In genomic region chr9:35726876-35727438, GRCh38 we compare ENCODE assay signal across 8 cellular contexts. TPM values are rescaled to one million over a fixed set of nuclear protein-coding genes. Genes with fewer than 3 reads are reported as not detected.
DNase-seq lines count a peak whose midpoint lies in the region; ATAC-seq and TF ChIP-seq lines count a peak whose summit lies in the region.

No MANE protein-coding gene starts in this region.

- no peak for TF ChIP-seq POLR2A in spleen (IDR thresholded peaks at IDR 0.05)

- no peaks in the 10 kb centered on the region for H3K36me3 Mint-ChIP-seq in activated T-helper 17 cell treated with anti-CD3 and anti-CD28 coated beads, Interleukin-2, amount 50 U/mL, for 72 hours (ENCODE audit: low read depth)

- WGBS in heart right ventricle, 2 donors, result 40 to 47% methylated on average over 4 of the region's 4 CpGs
- WGBS in spleen, 5 donors, result 22 to 35% (median 26%) methylated on average over 4 of the region's 4 CpGs

- H3K36me3 ChIP-seq in ES-I3 (ENCODE audit: insufficient read depth, low read length) (peaks cover 18% of the 10 kb centered on the region), heart right ventricle (peaks cover 0 to 59% (median 30%) of the 10 kb centered on the region in 9 donors), spleen (peaks cover 0 to 63% (median 45%) of the 10 kb centered on the region in 6 donors)

- peak in 66 of 76 experiments; percentile 2 to 74 (median 48) for DNase-seq in HUDEP-2 (lab: John Stamatoyannopoulos, UW; ENCODE audit: unreplicated experiment in 76 of 76)
- peak; percentile 38 to 60 for DNase-seq in heart right ventricle
- peak; percentile 87 for DNase-seq in spleen
- DNase-seq in sciatic nerve (ENCODE audit: low spot score), result no peak

- H3K4me3 Mint-ChIP-seq in activated T-helper 17 cell treated with anti-CD3 and anti-CD28 coated beads, Interleukin-2, amount 50 U/mL, for 72 hours, result no peak overlapping the region

- intact Hi-C loops in heart right ventricle (cut with DNase I), result loop anchor here in 7 of 10 donors (5.0 to 10.0 kb wide), 5 partner anchors 35 to 125 kb away; partner anchors contain the start of genes ARHGEF39 (in 2 of the 7), CCDC107 (in 1 of the 7) and RMRP (in 1 of the 7)
- intact Hi-C loops in spleen (cut with DNase I; ENCODE audit: low total_unique reads), result no loop called here
- intact Hi-C loops in sciatic nerve (cut with DNase I), result no loop called here

- peaks cover 19% of the 10 kb centered on the region for H3K4me1 Mint-ChIP-seq in activated T-helper 17 cell treated with anti-CD3 and anti-CD28 coated beads, Interleukin-2, amount 50 U/mL, for 72 hours

- TF ChIP-seq CTCF in heart right ventricle (IDR thresholded peaks at IDR 0.05) (peak in 4 of 9 donors; percentile 8 to 53 (median 50)), spleen (IDR thresholded peaks at IDR 0.05 in 8 of 11, conservative IDR thresholded peaks at IDR 0.05 in 3 of 11) (peak in 2 of 11 experiments; percentile 13 to 17)

- H3K4me1 ChIP-seq in ES-I3 (ENCODE audit: insufficient read depth, low read length), result peaks cover 40% of the 10 kb centered on the region
- H3K4me1 ChIP-seq in heart right ventricle, result peaks cover 44 to 61% (median 55%) of the 10 kb centered on the region in 9 donors
- H3K4me1 ChIP-seq in spleen, result peaks cover 51 to 71% (median 63%) of the 10 kb centered on the region in 6 donors

- peak overlapping the region; percentile 31 for H3K27ac Mint-ChIP-seq in activated T-helper 17 cell treated with anti-CD3 and anti-CD28 coated beads, Interleukin-2, amount 50 U/mL, for 72 hours

- H3K4me3 ChIP-seq in heart right ventricle (peak overlapping the region in 5 of 10 donors; percentile 71 to 92 (median 90)), spleen (peak overlapping the region in 4 of 8 donors; percentile 70 to 90 (median 77))

- 0 out of 2 replicates have a peak overlapping the region, but pooled peaks have one; percentile 34 for H3K9ac ChIP-seq in ES-I3 (ENCODE audit: low read depth, low read length)

- H3K9me3 Mint-ChIP-seq in activated T-helper 17 cell treated with anti-CD3 and anti-CD28 coated beads, Interleukin-2, amount 50 U/mL, for 72 hours, result no peaks in the 10 kb centered on the region

- H3K9me3 ChIP-seq in ES-I3 (ENCODE audit: control insufficient read depth, insufficient read depth, low read length), result no peaks in the 10 kb centered on the region
- H3K9me3 ChIP-seq in heart right ventricle, result no peaks in the 10 kb centered on the region
- H3K9me3 ChIP-seq in spleen, result no peaks in the 10 kb centered on the region

- peak overlapping the region; percentile 60 to 99 (median 98) for H3K27ac ChIP-seq in heart right ventricle
- peak overlapping the region; percentile 49 to 100 (median 98) for H3K27ac ChIP-seq in spleen

- H3K27me3 ChIP-seq in heart right ventricle (no peaks in the 10 kb centered on the region), spleen (replicated peaks in 1 of 7) (no peaks in the 10 kb centered on the region)

- ATAC-seq in activated T-helper 17 cell treated with anti-CD3 and anti-CD28 coated beads, Interleukin-2, amount 50 U/mL, for 72 hours (replicated peaks), result no peak
- ATAC-seq in heart right ventricle (peak; percentile 29 to 70 (median 50)), HG03280 (IDR thresholded peaks at IDR 0.05; ENCODE audit: unreplicated experiment) (no peak), HG03442 (IDR thresholded peaks at IDR 0.05; ENCODE audit: unreplicated experiment) (no peak), sciatic nerve (no peak)

- no peaks in the 10 kb centered on the region for H3K27me3 Mint-ChIP-seq in activated T-helper 17 cell treated with anti-CD3 and anti-CD28 coated beads, Interleukin-2, amount 50 U/mL, for 72 hours

RNA-seq across cellular contexts. Expression of gene TLN1, which starts 5.0 kb away (rescaled TPM):
- total RNA-seq in activated T-helper 17 cell treated with anti-CD3 and anti-CD28 coated beads, Interleukin-2, amount 50 U/mL, for 72 hours, result 100 to 1,000 TPM; 293 to 458 TPM
- total RNA-seq in heart right ventricle, result 100 to 1,000 TPM; 206 to 323 (median 238) TPM
- polyA plus RNA-seq in heart right ventricle, result 100 to 1,000 TPM in 1 of 2 donors, 10 to 100 TPM in 1; 99.6 to 247 TPM
- 100 to 1,000 TPM; 356 to 881 (median 592) TPM for total RNA-seq in spleen
- polyA plus RNA-seq in spleen, result 100 to 1,000 TPM in 1 of 3 donors, 10 to 100 TPM in 2; 79.9 to 122 (median 95.5) TPM
- total RNA-seq in sciatic nerve, result 411 TPM

RNA-seq across cellular contexts. Expression of gene CREB3, which starts 5.5 kb away (rescaled TPM):
- 10 to 100 TPM; 23.9 to 40.3 TPM for total RNA-seq in activated T-helper 17 cell treated with anti-CD3 and anti-CD28 coated beads, Interleukin-2, amount 50 U/mL, for 72 hours
- 10 to 100 TPM; 16.2 to 29.5 (median 20.2) TPM for total RNA-seq in heart right ventricle
- 10 to 100 TPM; 24.4 to 39.1 TPM for polyA plus RNA-seq in heart right ventricle
- total RNA-seq in spleen, result 10 to 100 TPM; 21.8 to 35.9 (median 26.0) TPM
- polyA plus RNA-seq in spleen, result 10 to 100 TPM; 14.7 to 26.7 (median 20.9) TPM
- total RNA-seq in sciatic nerve, result 28.8 TPM

RNA-seq across cellular contexts. Expression of gene GBA2, which starts 22.1 kb away (rescaled TPM):
- total RNA-seq in activated T-helper 17 cell treated with anti-CD3 and anti-CD28 coated beads, Interleukin-2, amount 50 U/mL, for 72 hours, result 10 to 100 TPM; 27.0 to 36.0 TPM
- total RNA-seq in heart right ventricle, result 100 to 1,000 TPM in 1 of 10 donors, 10 to 100 TPM in 9; 47.4 to 101 (median 74.7) TPM
- polyA plus RNA-seq in heart right ventricle, result 100 to 1,000 TPM in 1 of 2 donors, 10 to 100 TPM in 1; 81.9 to 102 TPM
- 100 to 1,000 TPM in 1 of 7 donors, 10 to 100 TPM in 6; 70.5 to 111 (median 74.3) TPM for total RNA-seq in spleen
- 10 to 100 TPM; 22.8 to 40.9 (median 37.9) TPM for polyA plus RNA-seq in spleen
- 67.5 TPM for total RNA-seq in sciatic nerve

RNA-seq across cellular contexts. Expression of gene RGP1, which starts 22.1 kb away (rescaled TPM):
- 10 to 100 TPM; 18.9 to 25.6 TPM for total RNA-seq in activated T-helper 17 cell treated with anti-CD3 and anti-CD28 coated beads, Interleukin-2, amount 50 U/mL, for 72 hours
- total RNA-seq in heart right ventricle, result 10 to 100 TPM; 31.1 to 39.4 (median 34.0) TPM
- 1 to 10 TPM; 8.2 to 9.3 TPM for polyA plus RNA-seq in heart right ventricle
- total RNA-seq in spleen, result 10 to 100 TPM; 19.7 to 29.2 (median 22.0) TPM
- 1 to 10 TPM; 2.2 to 9.5 (median 2.5) TPM for polyA plus RNA-seq in spleen
- 28.9 TPM for total RNA-seq in sciatic nerve

RNA-seq across cellular contexts. Expression of gene MSMP, which starts 27.1 kb away (rescaled TPM):
- total RNA-seq in activated T-helper 17 cell treated with anti-CD3 and anti-CD28 coated beads, Interleukin-2, amount 50 U/mL, for 72 hours, result not detected
- total RNA-seq in heart right ventricle, result under 1 TPM in 1 of 10 donors, not detected in 9; 0.60 TPM
- polyA plus RNA-seq in heart right ventricle, result under 1 TPM in 1 of 2 donors, not detected in 1; 0.19 TPM
- not detected for total RNA-seq in spleen
- polyA plus RNA-seq in spleen, result 1 to 10 TPM in 1 of 3 donors, under 1 TPM in 2; 0.58 to 1.6 (median 0.63) TPM
- total RNA-seq in sciatic nerve, result not detected

Comparison
In these comparisons a context has a peak if more than half of its experiments do, and no peak if none do; other contexts are left out.
1. ATAC-seq: peak in heart right ventricle (8 of 8); none in activated T-helper 17 cell treated with anti-CD3 and anti-CD28 coated beads, Interleukin-2, amount 50 U/mL, for 72 hours (single experiment), HG03280 (single experiment), HG03442 (single experiment) and sciatic nerve (single experiment).
2. intact Hi-C loops: an anchor here in heart right ventricle (5.0 to 10.0 kb wide); none called in spleen and sciatic nerve.